Comparison of ENCODE assay signal across 1 cellular context in genomic region chr11:46250071-46251052, GRCh38.
TF ChIP-seq lines count a peak whose summit lies in the region.

No MANE protein-coding gene starts in this region.

TF ChIP-seq in K562, 482 proteins besides CTCF, POLR2A, EP300 and RAD21 (continued from another document and continues in another):
- TF ChIP-seq ZNF140 (CRISPR knock-in tag; IDR thresholded peaks at IDR 0.05) (no peak), ELF1 (tag; IDR thresholded peaks at IDR 0.05) (no peak), NFIX (CRISPR knock-in tag; IDR thresholded peaks at IDR 0.05; ENCODE audit: low read depth) (no peak), FOXP1 (CRISPR knock-in tag; IDR thresholded peaks at IDR 0.05) (no peak), CREM (IDR thresholded peaks at IDR 0.05; ENCODE audit: low read depth) (0 out of 2 replicates have a peak, but pooled peaks have one; percentile 37), ZNF785 (CRISPR knock-in tag; IDR thresholded peaks at IDR 0.05) (no peak), SIX5 (IDR thresholded peaks at IDR 0.05; ENCODE audit: borderline replicate concordance in 1 of 2, insufficient read depth in 1 of 2, low read depth in 1 of 2, low read length in 2 of 2) (no peak), SMARCC2 (IDR thresholded peaks at IDR 0.05; ENCODE audit: low read depth) (no peak), CEBPG (CRISPR knock-in tag; IDR thresholded peaks at IDR 0.05) (no peak), CEBPG (tag; conservative IDR thresholded peaks at IDR 0.05 in 1 of 2, IDR thresholded peaks at IDR 0.05 in 1 of 2) (no peak), THRA (IDR thresholded peaks at IDR 0.05) (no peak), NFRKB (IDR thresholded peaks at IDR 0.05; ENCODE audit: low read depth) (no peak), HNRNPLL (IDR thresholded peaks at IDR 0.05; ENCODE audit: low read depth, low read length, poor library complexity, severe bottlenecking) (no peak), POLR2H (tag; IDR thresholded peaks at IDR 0.05; ENCODE audit: low read depth) (no peak), HDGF (IDR thresholded peaks at IDR 0.05) (no peak), PTTG1 (tag; IDR thresholded peaks at IDR 0.05; ENCODE audit: low read depth) (0 out of 2 replicates have a peak, but pooled peaks have one; percentile 14), NR2C2 (CRISPR knock-in tag; IDR thresholded peaks at IDR 0.05) (no peak), NR2C2 (tag; IDR thresholded peaks at IDR 0.05) (0 out of 2 replicates have a peak, but pooled peaks have one; percentile 29), BHLHE40 (IDR thresholded peaks at IDR 0.05; ENCODE audit: low read length) (no peak), SMARCE1 (IDR thresholded peaks at IDR 0.05) (peak; percentile 44; the same call in 1 of the 2 replicates), KDM1A (IDR thresholded peaks at IDR 0.05) (0 out of 4 replicates have a peak, but pooled peaks of 1 of the 2 experiments have one; percentile 10), CTCFL (IDR thresholded peaks at IDR 0.05; ENCODE audit: borderline replicate concordance, insufficient read depth, low read depth, low read length, poor library complexity, severe bottlenecking) (no peak), MED1 (CRISPR knock-in tag; IDR thresholded peaks at IDR 0.05; ENCODE audit: borderline replicate concordance) (no peak), POLR2AphosphoS5 (IDR thresholded peaks at IDR 0.05; ENCODE audit: control insufficient read depth, insufficient read depth, low read depth, low read length) (no peak), STAT5A (IDR thresholded peaks at IDR 0.05; ENCODE audit: borderline replicate concordance, low read length) (no peak), ATF6 (CRISPR knock-in tag; IDR thresholded peaks at IDR 0.05) (0 out of 2 replicates have a peak, but pooled peaks have one; percentile 57), KHSRP (IDR thresholded peaks at IDR 0.05) (no peak), MAFG (tag; conservative IDR thresholded peaks at IDR 0.05) (no peak), GATAD2A (IDR thresholded peaks at IDR 0.05) (no peak), ARID3A (IDR thresholded peaks at IDR 0.05; ENCODE audit: borderline replicate concordance, low read depth, low read length) (no peak), SMAD4 (CRISPR knock-in tag; conservative IDR thresholded peaks at IDR 0.05) (no peak), JUND (IDR thresholded peaks at IDR 0.05; ENCODE audit: borderline replicate concordance, low read depth, low read length) (peak; percentile 93), JUND (tag; IDR thresholded peaks at IDR 0.05; ENCODE audit: borderline replicate concordance, low read depth, low read length) (peak; percentile 89; the same call in 2 of the 3 replicates), SAP30 (IDR thresholded peaks at IDR 0.05; ENCODE audit: borderline replicate concordance, insufficient read depth, low read depth, low read length, poor library complexity, severe bottlenecking) (no peak), CAMTA2 (CRISPR knock-in tag; conservative IDR thresholded peaks at IDR 0.05) (no peak), NFXL1 (CRISPR knock-in tag; IDR thresholded peaks at IDR 0.05) (no peak), FOSL1 (tag; conservative IDR thresholded peaks at IDR 0.05) (peak; percentile 96), MYC (IDR thresholded peaks at IDR 0.05; ENCODE audit: low read depth, low read length) (no peak), MYC (CRISPR knock-in tag; IDR thresholded peaks at IDR 0.05; ENCODE audit: borderline replicate concordance, low read depth) (no peak), MCM3 (IDR thresholded peaks at IDR 0.05) (no peak), TBL1XR1 (IDR thresholded peaks at IDR 0.05; ENCODE audit: low read length in 2 of 2) (no peak), ZNF12 (CRISPR knock-in tag; IDR thresholded peaks at IDR 0.05) (no peak), PPARD (CRISPR knock-in tag; IDR thresholded peaks at IDR 0.05) (no peak), SRSF3 (IDR thresholded peaks at IDR 0.05; ENCODE audit: insufficient read depth, low read length) (no peak), FOXM1 (IDR thresholded peaks at IDR 0.05; ENCODE audit: low read depth) (no peak), FOXM1 (CRISPR knock-in tag; IDR thresholded peaks at IDR 0.05; ENCODE audit: low read depth) (no peak), CLOCK (CRISPR knock-in tag; IDR thresholded peaks at IDR 0.05; ENCODE audit: borderline replicate concordance) (no peak), HMG20B (CRISPR knock-in tag; IDR thresholded peaks at IDR 0.05) (no peak), STAG1 (CRISPR knock-in tag; IDR thresholded peaks at IDR 0.05; ENCODE audit: borderline replicate concordance) (no peak), BCL6 (CRISPR knock-in tag; IDR thresholded peaks at IDR 0.05) (no peak), FOXA3 (CRISPR knock-in tag; conservative IDR thresholded peaks at IDR 0.05 in 1 of 2, IDR thresholded peaks at IDR 0.05 in 1 of 2) (no peak), JUNB (CRISPR knock-in tag; conservative IDR thresholded peaks at IDR 0.05) (no peak), ZNF707 (CRISPR knock-in tag; conservative IDR thresholded peaks at IDR 0.05) (no peak), ESRRA (IDR thresholded peaks at IDR 0.05; ENCODE audit: borderline replicate concordance, low read depth) (no peak), ZNF174 (CRISPR knock-in tag; IDR thresholded peaks at IDR 0.05) (no peak), RBM15 (IDR thresholded peaks at IDR 0.05; ENCODE audit: insufficient read depth, low read length) (no peak)
- TF ChIP-seq, protein P1, sequence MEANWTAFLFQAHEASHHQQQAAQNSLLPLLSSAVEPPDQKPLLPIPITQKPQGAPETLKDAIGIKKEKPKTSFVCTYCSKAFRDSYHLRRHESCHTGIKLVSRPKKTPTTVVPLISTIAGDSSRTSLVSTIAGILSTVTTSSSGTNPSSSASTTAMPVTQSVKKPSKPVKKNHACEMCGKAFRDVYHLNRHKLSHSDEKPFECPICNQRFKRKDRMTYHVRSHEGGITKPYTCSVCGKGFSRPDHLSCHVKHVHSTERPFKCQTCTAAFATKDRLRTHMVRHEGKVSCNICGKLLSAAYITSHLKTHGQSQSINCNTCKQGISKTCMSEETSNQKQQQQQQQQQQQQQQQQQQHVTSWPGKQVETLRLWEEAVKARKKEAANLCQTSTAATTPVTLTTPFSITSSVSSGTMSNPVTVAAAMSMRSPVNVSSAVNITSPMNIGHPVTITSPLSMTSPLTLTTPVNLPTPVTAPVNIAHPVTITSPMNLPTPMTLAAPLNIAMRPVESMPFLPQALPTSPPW (CRISPR knock-in tag; IDR thresholded peaks at IDR 0.05), result no peak
- TF ChIP-seq, protein P2, sequence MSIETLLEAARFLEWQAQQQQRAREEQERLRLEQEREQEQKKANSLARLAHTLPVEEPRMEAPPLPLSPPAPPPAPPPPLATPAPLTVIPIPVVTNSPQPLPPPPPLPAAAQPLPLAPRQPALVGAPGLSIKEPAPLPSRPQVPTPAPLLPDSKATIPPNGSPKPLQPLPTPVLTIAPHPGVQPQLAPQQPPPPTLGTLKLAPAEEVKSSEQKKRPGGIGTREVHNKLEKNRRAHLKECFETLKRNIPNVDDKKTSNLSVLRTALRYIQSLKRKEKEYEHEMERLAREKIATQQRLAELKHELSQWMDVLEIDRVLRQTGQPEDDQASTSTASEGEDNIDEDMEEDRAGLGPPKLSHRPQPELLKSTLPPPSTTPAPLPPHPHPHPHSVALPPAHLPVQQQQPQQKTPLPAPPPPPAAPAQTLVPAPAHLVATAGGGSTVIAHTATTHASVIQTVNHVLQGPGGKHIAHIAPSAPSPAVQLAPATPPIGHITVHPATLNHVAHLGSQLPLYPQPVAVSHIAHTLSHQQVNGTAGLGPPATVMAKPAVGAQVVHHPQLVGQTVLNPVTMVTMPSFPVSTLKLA (conservative IDR thresholded peaks at IDR 0.05), result no peak
- TF ChIP-seq, protein P3, sequence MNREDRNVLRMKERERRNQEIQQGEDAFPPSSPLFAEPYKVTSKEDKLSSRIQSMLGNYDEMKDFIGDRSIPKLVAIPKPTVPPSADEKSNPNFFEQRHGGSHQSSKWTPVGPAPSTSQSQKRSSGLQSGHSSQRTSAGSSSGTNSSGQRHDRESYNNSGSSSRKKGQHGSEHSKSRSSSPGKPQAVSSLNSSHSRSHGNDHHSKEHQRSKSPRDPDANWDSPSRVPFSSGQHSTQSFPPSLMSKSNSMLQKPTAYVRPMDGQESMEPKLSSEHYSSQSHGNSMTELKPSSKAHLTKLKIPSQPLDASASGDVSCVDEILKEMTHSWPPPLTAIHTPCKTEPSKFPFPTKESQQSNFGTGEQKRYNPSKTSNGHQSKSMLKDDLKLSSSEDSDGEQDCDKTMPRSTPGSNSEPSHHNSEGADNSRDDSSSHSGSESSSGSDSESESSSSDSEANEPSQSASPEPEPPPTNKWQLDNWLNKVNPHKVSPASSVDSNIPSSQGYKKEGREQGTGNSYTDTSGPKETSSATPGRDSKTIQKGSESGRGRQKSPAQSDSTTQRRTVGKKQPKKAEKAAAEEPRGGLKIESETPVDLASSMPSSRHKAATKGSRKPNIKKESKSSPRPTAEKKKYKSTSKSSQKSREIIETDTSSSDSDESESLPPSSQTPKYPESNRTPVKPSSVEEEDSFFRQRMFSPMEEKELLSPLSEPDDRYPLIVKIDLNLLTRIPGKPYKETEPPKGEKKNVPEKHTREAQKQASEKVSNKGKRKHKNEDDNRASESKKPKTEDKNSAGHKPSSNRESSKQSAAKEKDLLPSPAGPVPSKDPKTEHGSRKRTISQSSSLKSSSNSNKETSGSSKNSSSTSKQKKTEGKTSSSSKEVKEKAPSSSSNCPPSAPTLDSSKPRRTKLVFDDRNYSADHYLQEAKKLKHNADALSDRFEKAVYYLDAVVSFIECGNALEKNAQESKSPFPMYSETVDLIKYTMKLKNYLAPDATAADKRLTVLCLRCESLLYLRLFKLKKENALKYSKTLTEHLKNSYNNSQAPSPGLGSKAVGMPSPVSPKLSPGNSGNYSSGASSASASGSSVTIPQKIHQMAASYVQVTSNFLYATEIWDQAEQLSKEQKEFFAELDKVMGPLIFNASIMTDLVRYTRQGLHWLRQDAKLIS (CRISPR knock-in tag; IDR thresholded peaks at IDR 0.05), result peak; percentile 24; the same call in 1 of the 2 replicates
